ENCODE assay signal across 9 cellular contexts in the genomic region with DNA sequence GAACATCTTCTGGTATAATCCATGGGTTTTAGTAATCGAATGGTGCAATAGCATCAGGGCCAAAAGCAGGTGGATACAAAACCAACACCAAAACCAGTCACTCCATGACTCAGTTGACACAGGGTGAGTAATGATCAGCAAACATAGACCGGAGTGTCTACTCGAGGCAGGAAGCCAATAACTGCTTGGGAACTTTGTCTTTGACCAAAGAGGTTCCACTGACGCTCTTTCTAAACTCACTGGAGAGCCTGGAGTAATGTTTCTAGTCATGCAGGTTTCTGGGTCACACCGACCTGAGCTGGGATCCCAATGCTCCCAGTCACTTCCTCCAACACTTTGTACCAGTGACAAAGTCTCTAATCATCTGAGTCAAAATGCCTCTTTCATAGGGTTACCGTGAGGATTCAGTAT. TPM values are rescaled to one million over a fixed set of nuclear protein-coding genes. Genes with fewer than 3 reads are reported as not detected.
A peak's percentile ranks its signal among the peaks of the same experiment; 100 is the strongest.
DNase-seq lines count a peak whose midpoint lies in the region; ATAC-seq, FAIRE-seq and TF ChIP-seq lines count a peak whose summit lies in the region.
"Had no signal": no experiment of that assay in that cellular context is flagged by ENCODE, and none has a peak within 500 bp of the region (broad histone marks: within the 10 kb centered on the region; RNA-seq: fewer than 3 reads in every experiment).

No MANE protein-coding gene starts in this region.

- in situ Hi-C loops in GM12878 (cut with MboI), result no loop called here

- TF ChIP-seq RAD21 in GM12878 (IDR thresholded peaks at IDR 0.05; ENCODE audit: insufficient read depth, low read depth, low read length), result no peak

- DNase-seq in 8988T, result peak; percentile 27
- peak; percentile 57 for DNase-seq in GM12878 (ENCODE audit: low read depth, low spot score)
- DNase-seq in stomach, result peak; percentile 62
- DNase-seq in NCI-H526 treated with DMSO at 0.1 percent for 48 hours (lab: John Stamatoyannopoulos, UW), result no peak
- no peak for DNase-seq in cortex of kidney (lab: John Stamatoyannopoulos, UW)

- RAD21 ChIA-PET in GM12878 (lab: Charles Lee; ENCODE audit: unreplicated experiment), result no interaction called here

- H3K9me3 ChIP-seq in GM12878 (replicated peaks; ENCODE audit: control insufficient read depth, insufficient read depth, low read length) (peaks cover 3% of the 10 kb centered on the region; the same call in 1 of the 3 replicates), stomach (no peaks in the 10 kb centered on the region), gastroesophageal sphincter (no peaks in the 10 kb centered on the region)
- H3K9me3 ChIP-seq: neutrophil had no signal

- no peak overlapping the region for H3K9ac ChIP-seq in GM12878 (ENCODE audit: control insufficient read depth, insufficient read depth, low read length)

- no TSS peak for BruUV-seq in GM12878 (replicated peaks; lab: Mats Ljungman, UMichigan)

- ATAC-seq in GM18907 (IDR thresholded peaks at IDR 0.05; ENCODE audit: unreplicated experiment) (peak; percentile 50), HG03342 (IDR thresholded peaks at IDR 0.05; ENCODE audit: unreplicated experiment) (peak; percentile 69), GM12878 (no peak), gastroesophageal sphincter (no peak)

- no peak overlapping the region for H3K4me3 ChIP-seq in GM12878
- no peak overlapping the region for H3K4me3 ChIP-seq in stomach
- H3K4me3 ChIP-seq in gastroesophageal sphincter, result no peak overlapping the region

- POLR2A ChIA-PET in GM12878 (lab: Charles Lee), result no interaction called here

- no peaks in the 10 kb centered on the region for H4K20me1 ChIP-seq in GM12878 (ENCODE audit: control insufficient read depth, insufficient read depth)

- H2AFZ ChIP-seq in GM12878 (ENCODE audit: control insufficient read depth, low read depth, low read length), result no peak overlapping the region

- CTCF ChIA-PET in GM12878 (lab: Yijun Ruan, JAX), result no interaction called here

- SMC1A ChIA-PET in GM12878 (lab: Charles Lee; ENCODE audit: uncharacterized antibody, unreplicated experiment), result no interaction called here

- H3K27me3 ChIP-seq in GM12878 (replicated peaks in 1 of 2; ENCODE audit: control insufficient read depth in 2 of 2, insufficient read depth in 2 of 2, low read length in 1 of 2), result no peaks in the 10 kb centered on the region
- H3K27me3 ChIP-seq in stomach, result no peaks in the 10 kb centered on the region
- no peaks in the 10 kb centered on the region for H3K27me3 ChIP-seq in gastroesophageal sphincter
- H3K27me3 ChIP-seq: neutrophil had no signal

- intact Hi-C loops in GM12878 (cut with micrococcal nuclease; ENCODE audit: unreplicated experiment), result loop anchor here (2.0 kb wide), 1 partner anchor 20 kb away; no protein-coding TSS in a partner anchor
- intact Hi-C loops in stomach (cut with DNase I; ENCODE audit: low total_unique reads), result no loop called here

- H3K36me3 ChIP-seq in GM12878 (ENCODE audit: control insufficient read depth in 2 of 2, insufficient read depth in 2 of 2, low read length in 1 of 2) (peaks cover 0 to 5% of the 10 kb centered on the region in 2 experiments; a peak in 3 of 4 replicates), stomach (no peaks in the 10 kb centered on the region), gastroesophageal sphincter (no peaks in the 10 kb centered on the region)
- H3K36me3 ChIP-seq: neutrophil had no signal

- peaks cover 31% of the 10 kb centered on the region for H3K79me2 ChIP-seq in GM12878 (ENCODE audit: control insufficient read depth, insufficient read depth, low read length)

- TF ChIP-seq EP300 in GM12878 (IDR thresholded peaks at IDR 0.05; ENCODE audit: borderline replicate concordance in 1 of 2, control insufficient read depth in 1 of 2, low read depth in 2 of 2, low read length in 2 of 2) (no peak), stomach (IDR thresholded peaks at IDR 0.05) (no peak), gastroesophageal sphincter (IDR thresholded peaks at IDR 0.05) (no peak)

- H3K4me2 ChIP-seq in GM12878 (ENCODE audit: control insufficient read depth, insufficient read depth), result 0 out of 2 replicates have a peak overlapping the region, but pooled peaks have one; percentile 30

- TF ChIP-seq POLR2A in GM12878 (IDR thresholded peaks at IDR 0.05; ENCODE audit: low read depth, low read length), result no peak
- no peak for TF ChIP-seq POLR2A in stomach (IDR thresholded peaks at IDR 0.05)
- TF ChIP-seq POLR2A in gastroesophageal sphincter (IDR thresholded peaks at IDR 0.05), result no peak

- peaks cover 15% of the 10 kb centered on the region for H3K4me1 ChIP-seq in GM12878 (ENCODE audit: control insufficient read depth, insufficient read depth, low read length)
- H3K4me1 ChIP-seq in stomach, result peaks cover 0 to 8% (median 0%) of the 10 kb centered on the region in 4 donors
- no peaks in the 10 kb centered on the region for H3K4me1 ChIP-seq in gastroesophageal sphincter

- WGBS in GM12878 (ENCODE audit: insufficient coverage, insufficient replicate concordance, low lambda C conversion rate, missing lambda C conversion rate), result 2% methylated on average over 6 of the region's 6 CpGs
- 25 to 59% (median 42%) methylated on average over 6 of the region's 6 CpGs for WGBS in stomach, 5 donors
- WGBS in gastroesophageal sphincter (ENCODE audit: low coverage in 1 of 2), 2 donors, result 79 to 80% methylated on average over 3 to 6 of the region's 6 CpGs

- FAIRE-seq in GM12878 (lab: Jason Lieb, UNC), result no peak

- peak overlapping the region; percentile 37 for H3K27ac ChIP-seq in GM12878 (ENCODE audit: control insufficient read depth, insufficient read depth)
- peak overlapping the region in 3 of 5 donors; percentile 12 to 59 (median 39) for H3K27ac ChIP-seq in stomach
- no peak overlapping the region for H3K27ac ChIP-seq in gastroesophageal sphincter
- H3K27ac ChIP-seq: neutrophil had no signal

- TF ChIP-seq CTCF in GM12878 (IDR thresholded peaks at IDR 0.05 in 2 of 3, conservative IDR thresholded peaks at IDR 0.05 in 1 of 3; ENCODE audit: control insufficient read depth in 2 of 3, extremely low read depth in 1 of 3, insufficient read depth in 1 of 3, low read depth in 3 of 3, low read length in 3 of 3) (no peak), stomach (IDR thresholded peaks at IDR 0.05) (no peak), gastroesophageal sphincter (IDR thresholded peaks at IDR 0.05) (no peak)

TF ChIP-seq in GM12878, 131 proteins besides CTCF, POLR2A, EP300 and RAD21 (continues in another document):
- TF ChIP-seq, protein P1, sequence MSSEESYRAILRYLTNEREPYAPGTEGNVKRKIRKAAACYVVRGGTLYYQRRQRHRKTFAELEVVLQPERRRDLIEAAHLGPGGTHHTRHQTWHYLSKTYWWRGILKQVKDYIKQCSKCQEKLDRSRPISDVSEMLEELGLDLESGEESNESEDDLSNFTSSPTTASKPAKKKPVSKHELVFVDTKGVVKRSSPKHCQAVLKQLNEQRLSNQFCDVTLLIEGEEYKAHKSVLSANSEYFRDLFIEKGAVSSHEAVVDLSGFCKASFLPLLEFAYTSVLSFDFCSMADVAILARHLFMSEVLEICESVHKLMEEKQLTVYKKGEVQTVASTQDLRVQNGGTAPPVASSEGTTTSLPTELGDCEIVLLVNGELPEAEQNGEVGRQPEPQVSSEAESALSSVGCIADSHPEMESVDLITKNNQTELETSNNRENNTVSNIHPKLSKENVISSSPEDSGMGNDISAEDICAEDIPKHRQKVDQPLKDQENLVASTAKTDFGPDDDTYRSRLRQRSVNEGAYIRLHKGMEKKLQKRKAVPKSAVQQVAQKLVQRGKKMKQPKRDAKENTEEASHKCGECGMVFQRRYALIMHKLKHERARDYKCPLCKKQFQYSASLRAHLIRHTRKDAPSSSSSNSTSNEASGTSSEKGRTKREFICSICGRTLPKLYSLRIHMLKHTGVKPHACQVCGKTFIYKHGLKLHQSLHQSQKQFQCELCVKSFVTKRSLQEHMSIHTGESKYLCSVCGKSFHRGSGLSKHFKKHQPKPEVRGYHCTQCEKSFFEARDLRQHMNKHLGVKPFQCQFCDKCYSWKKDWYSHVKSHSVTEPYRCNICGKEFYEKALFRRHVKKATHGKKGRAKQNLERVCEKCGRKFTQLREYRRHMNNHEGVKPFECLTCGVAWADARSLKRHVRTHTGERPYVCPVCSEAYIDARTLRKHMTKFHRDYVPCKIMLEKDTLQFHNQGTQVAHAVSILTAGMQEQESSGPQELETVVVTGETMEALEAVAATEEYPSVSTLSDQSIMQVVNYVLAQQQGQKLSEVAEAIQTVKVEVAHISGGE (CRISPR knock-in tag; IDR thresholded peaks at IDR 0.05), result no peak

RNA-seq across cellular contexts. Expression of a gene that starts 30.9 kb away (rescaled TPM):
- 18.7 and 19.5 TPM in 2 replicates for total RNA-seq in GM12878 (2013; cell fraction: nucleolus; rRNA removed)
- 39.0 and 40.9 TPM in 2 replicates for total RNA-seq in GM12878 (2014; rRNA removed)
- 27.9 and 28.5 TPM in 2 replicates for total RNA-seq in GM12878 (2014; rRNA removed; fragmentation: Illumina TruSeq; extraction: Trizol)
- total RNA-seq in GM12878 (2021), result 45.0 and 46.3 TPM in 2 replicates
- polyA plus RNA-seq in GM12878 (2011; ENCODE audit: low read depth), result 15.4 TPM
- 31.9 and 47.2 TPM in 2 replicates for polyA plus RNA-seq in GM12878 (2011; rRNA removed)
- 15.6 and 17.5 TPM in 2 replicates for polyA plus RNA-seq in GM12878 (2011; cell fraction: cytosol; rRNA removed)
- 18.2 and 22.0 TPM in 2 replicates for polyA plus RNA-seq in GM12878 (2011; cell fraction: nucleus; rRNA removed)
- polyA plus RNA-seq in GM12878 (2012), result 18.6 and 22.6 TPM in 2 replicates
- polyA plus RNA-seq in GM12878 (2014; fragmentation: Illumina TruSeq; extraction: Trizol), result 23.8 and 30.2 TPM in 2 replicates
- polyA plus RNA-seq in GM12878 (2014; fragmentation: Nextera tagmentation; extraction: Ambion mirVana), result 10 to 100 TPM; 16.8 to 21.3 TPM
- polyA plus RNA-seq in GM12878 (2014; rRNA removed), result 34.1 and 34.5 TPM in 2 replicates
- 10 to 100 TPM in 1 of 2 experiments, 1 to 10 TPM in 1; 6.9 to 28.6 TPM for polyA plus RNA-seq in GM12878 (2016; fragmentation: Nextera tagmentation; extraction: Ambion mirVana)
- 22.3 and 23.7 TPM in 2 replicates for polyA minus RNA-seq in GM12878 (2011; rRNA and poly(A)+ RNA removed)
- 11.2 and 13.9 TPM in 2 replicates for polyA minus RNA-seq in GM12878 (2011; cell fraction: cytosol; rRNA and poly(A)+ RNA removed)
- polyA minus RNA-seq in GM12878 (2011; cell fraction: nucleus; rRNA and poly(A)+ RNA removed), result 8.3 and 14.4 TPM in 2 replicates
- 10 to 100 TPM in 1 of 5 donors, 1 to 10 TPM in 4; 2.2 to 21.7 (median 5.5) TPM for total RNA-seq in stomach
- 1 to 10 TPM; 2.6 to 7.3 (median 2.6) TPM for polyA plus RNA-seq in stomach
- total RNA-seq in gastroesophageal sphincter, result 1 to 10 TPM in 1 of 4 donors, under 1 TPM in 3; 0.40 to 3.3 (median 0.54) TPM

Comparison
In these comparisons a context has a peak if more than half of its experiments do, and no peak if none do; other contexts are left out.
1. DNase-seq: peak in 8988T (single experiment), GM12878 (single experiment) and stomach (single experiment); none in NCI-H526 treated with DMSO at 0.1 percent for 48 hours (single experiment) and cortex of kidney (single experiment).
2. ATAC-seq: peak in GM18907 (single experiment) and HG03342 (single experiment); none in GM12878 (single experiment) and gastroesophageal sphincter (single experiment).
3. H3K27ac ChIP-seq: peak in GM12878 (single experiment) and stomach (3 of 5); none in gastroesophageal sphincter (0 of 4).